In the genomic region with DNA sequence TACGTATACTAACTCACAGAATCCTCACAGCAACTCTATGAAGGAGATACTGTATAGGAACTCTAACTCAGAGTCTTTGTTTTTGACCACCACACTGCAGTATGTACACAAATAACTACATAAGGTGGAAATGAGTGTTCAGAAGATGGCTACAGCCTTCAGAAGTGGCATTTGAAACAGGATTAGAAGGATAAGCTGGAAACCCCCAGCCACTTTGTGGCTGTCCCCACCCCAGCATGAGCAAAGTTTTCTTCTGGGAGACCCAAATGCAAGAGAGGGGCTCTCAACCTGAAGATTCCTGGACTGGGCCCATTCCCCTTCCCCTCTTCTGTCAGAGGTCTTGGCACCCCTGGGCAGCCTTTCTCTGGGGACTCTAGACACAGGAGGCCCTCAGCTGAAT, we compare ENCODE assay signal across 9 cellular contexts. TPM values are rescaled to one million over a fixed set of nuclear protein-coding genes. Genes with fewer than 3 reads are reported as not detected.
DNase-seq lines count a peak whose midpoint lies in the region; ATAC-seq and TF ChIP-seq lines count a peak whose summit lies in the region.
"Had no signal": no experiment of that assay in that cellular context is flagged by ENCODE, and none has a peak within 500 bp of the region (broad histone marks: within the 10 kb centered on the region; RNA-seq: fewer than 3 reads in every experiment).

No MANE protein-coding gene starts in this region.

- CTCF ChIA-PET in mammary epithelial cell (lab: Charles Lee; ENCODE audit: low non-redundant PET), result no interaction called here

- peak overlapping the region; percentile 32 for H3K4me3 Mint-ChIP-seq in nephron progenitor cell

- H4K20me1 ChIP-seq in Karpas-422 (ENCODE audit: insufficient read depth, low read depth, low read length), result peaks cover 54% of the 10 kb centered on the region
- H4K20me1 ChIP-seq in mammary epithelial cell (ENCODE audit: insufficient read depth, low read length), result no peaks in the 10 kb centered on the region

- H3K9ac ChIP-seq in Karpas-422 (ENCODE audit: low read length) (peak overlapping the region; percentile 93), mammary epithelial cell (ENCODE audit: insufficient read depth, low read length) (peak overlapping the region; percentile 86)

- no peaks in the 10 kb centered on the region for H3K27me3 Mint-ChIP-seq in nephron progenitor cell (ENCODE audit: low read depth, poor library complexity)

- no peaks in the 10 kb centered on the region for H3K9me2 ChIP-seq in Karpas-422 (replicated peaks; ENCODE audit: insufficient read depth, low read length)

- H3K36me3 ChIP-seq in ACC112 (ENCODE audit: insufficient read depth, low read length), result no peaks in the 10 kb centered on the region
- H3K36me3 ChIP-seq in Karpas-422 (ENCODE audit: insufficient read depth, low read length), result no peaks in the 10 kb centered on the region
- no peaks in the 10 kb centered on the region for H3K36me3 ChIP-seq in mammary epithelial cell (ENCODE audit: insufficient read depth, low read length)

- no peak for DNase-seq in Karpas-422
- DNase-seq in mammary epithelial cell, result no peak
- no peak for DNase-seq in nephron progenitor cell
- DNase-seq in NCI-H146 (lab: John Stamatoyannopoulos, UW), result no peak

- H3K27me3 ChIP-seq in ACC112 (ENCODE audit: insufficient read depth, low read length) (no peaks in the 10 kb centered on the region), Karpas-422 (ENCODE audit: low read length) (no peaks in the 10 kb centered on the region), mammary epithelial cell (ENCODE audit: insufficient read depth, low read length) (no peaks in the 10 kb centered on the region)

- in situ Hi-C loops in mammary epithelial cell (cut with MboI; ENCODE audit: low sequenced_read_pairs in 2 of 2), result no loop called here

- intact Hi-C loops in mammary epithelial cell (cut with micrococcal nuclease), result loop anchor here (5.0 kb wide), 1 partner anchor 130 kb away; a partner anchor contains a TSS

- dilution Hi-C loops in mammary epithelial cell (cut with HindIII; ENCODE audit: low sequenced_read_pairs), result no loop called here

- H3K9me3 Mint-ChIP-seq in nephron progenitor cell, result no peaks in the 10 kb centered on the region
- H3K9me3 Mint-ChIP-seq: endodermal cell had no signal

- WGBS in mammary epithelial cell (ENCODE audit: low coverage, missing lambda C conversion rate), result 92% methylated on average over 1 of the region's 1 CpG

- H2AFZ ChIP-seq in ACC112 (ENCODE audit: low read length, unreplicated experiment) (no peak overlapping the region), Karpas-422 (ENCODE audit: low read length) (no peak overlapping the region), mammary epithelial cell (ENCODE audit: low read depth, low read length) (no peak overlapping the region)

- BruUV-seq in mammary epithelial cell (replicated peaks; lab: Mats Ljungman, UMichigan), result no TSS peak

- no peaks in the 10 kb centered on the region for H3K9me3 ChIP-seq in Karpas-422 (ENCODE audit: low read length)
- H3K9me3 ChIP-seq in mammary epithelial cell (replicated peaks; ENCODE audit: insufficient read depth, low read length), result no peaks in the 10 kb centered on the region

- H3K27ac Mint-ChIP-seq in nephron progenitor cell, result no peak overlapping the region
- H3K27ac Mint-ChIP-seq: endodermal cell had no signal

- ATAC-seq in GM18520 (IDR thresholded peaks at IDR 0.05; ENCODE audit: unreplicated experiment) (no peak), esophagus mucosa (no peak), HG02981 (IDR thresholded peaks at IDR 0.05; ENCODE audit: unreplicated experiment) (no peak)

- H3K27ac ChIP-seq in ACC112 (ENCODE audit: low read depth, low read length), result peak overlapping the region; percentile 63
- H3K27ac ChIP-seq in Karpas-422 (ENCODE audit: low read length), result peak overlapping the region; percentile 89
- H3K27ac ChIP-seq in mammary epithelial cell (ENCODE audit: insufficient read depth, low read depth, low read length), result peak overlapping the region; percentile 91

- peaks cover 86% of the 10 kb centered on the region for H3K4me1 Mint-ChIP-seq in nephron progenitor cell

- H3K4me3 ChIP-seq in ACC112 (ENCODE audit: low read depth, low read length) (peak overlapping the region; percentile 87), Karpas-422 (ENCODE audit: low read length) (peak overlapping the region; percentile 82), mammary epithelial cell (replicated peaks in 1 of 3; ENCODE audit: insufficient read depth in 1 of 3, low read depth in 2 of 3, low read length in 3 of 3) (peak overlapping the region; percentile 51 to 93 (median 84))

- H3K4me2 ChIP-seq in Karpas-422 (ENCODE audit: low read depth, low read length, poor library complexity, severe bottlenecking) (peak overlapping the region; percentile 95), mammary epithelial cell (ENCODE audit: insufficient read depth, low read depth, low read length) (peak overlapping the region; percentile 92)

- peaks cover 82% of the 10 kb centered on the region for H3K79me2 ChIP-seq in ACC112 (ENCODE audit: control insufficient read depth, insufficient read depth, low read length, unreplicated experiment)
- H3K79me2 ChIP-seq in Karpas-422 (ENCODE audit: low read length), result peaks cover 95% of the 10 kb centered on the region
- H3K79me2 ChIP-seq in mammary epithelial cell (ENCODE audit: insufficient read depth, low read length), result peaks cover 94% of the 10 kb centered on the region

- H3K4me1 ChIP-seq in ACC112 (ENCODE audit: control insufficient read depth, insufficient read depth, low read length, unreplicated experiment) (peaks cover 74% of the 10 kb centered on the region), Karpas-422 (ENCODE audit: low read length) (peaks cover 89% of the 10 kb centered on the region), mammary epithelial cell (ENCODE audit: insufficient read depth, low read length) (peaks cover 67% of the 10 kb centered on the region)

- no peaks in the 10 kb centered on the region for H3K36me3 Mint-ChIP-seq in nephron progenitor cell (ENCODE audit: low read depth)

- TF ChIP-seq CTCF in mammary epithelial cell (conservative IDR thresholded peaks at IDR 0.05 in 1 of 2, IDR thresholded peaks at IDR 0.05 in 1 of 2; ENCODE audit: extremely low read depth in 1 of 2, insufficient read depth in 1 of 2, low read depth in 1 of 2, low read length in 2 of 2) (no peak), nephron progenitor cell (IDR thresholded peaks at IDR 0.05) (no peak)

RNA-seq across cellular contexts. Expression of a gene that starts 43.2 kb away (rescaled TPM):
- total RNA-seq in Karpas-422 (2014; rRNA removed; shearing (Covaris generic); ENCODE audit: low replicate concordance), result 7.4 and 7.7 TPM in 2 replicates
- total RNA-seq in mammary epithelial cell (10 to 100 TPM; 15.7 to 30.5 TPM), esophagus mucosa (11.6 TPM)
- 17.0 TPM for polyA plus RNA-seq in mammary epithelial cell
- 33.6 TPM for polyA minus RNA-seq in mammary epithelial cell
